ENCODE assay signal across 8 cellular contexts in genomic region chr9:84140535-84141101, GRCh38.
DNase-seq lines count a peak whose midpoint lies in the region; ATAC-seq and TF ChIP-seq lines count a peak whose summit lies in the region.

No MANE protein-coding gene starts in this region.

- H3K36me3 ChIP-seq in breast epithelium (no peaks in the 10 kb centered on the region), A673 (ENCODE audit: insufficient read depth, low read length, poor library complexity, severe bottlenecking) (no peaks in the 10 kb centered on the region)

- BruUV-seq in MCF 10A (replicated peaks; lab: Mats Ljungman, UMichigan) = no TSS peak
- no TSS peak for BruUV-seq in A673 (replicated peaks; lab: Mats Ljungman, UMichigan)

- H3K9me3 Mint-ChIP-seq in MCF 10A (ENCODE audit: unreplicated experiment) (no peaks in the 10 kb centered on the region), progenitor cell of endocrine pancreas (ENCODE audit: low read depth) (no peaks in the 10 kb centered on the region)

- DNase-seq in breast epithelium (ENCODE audit: low spot score in 2 of 2) (no peak), MCF 10A (ENCODE audit: unreplicated experiment) (no peak), head of caudate nucleus (peak in 35 of 42 donors; percentile 2 to 51 (median 19)), progenitor cell of endocrine pancreas (ENCODE audit: low spot score, unreplicated experiment) (peak; percentile 38), H4 (ENCODE audit: low spot score) (no peak), A673 (ENCODE audit: low spot score) (no peak)
- DNase-seq in activated CD8-positive, alpha-beta memory T cell treated with anti-CD3 and anti-CD28 coated beads, Interleukin-2, amount 50 U/mL, for 48 hours = peak; percentile 61

- CTCF ChIA-PET in MCF 10A (lab: Yijun Ruan, JAX) (interaction anchor here (2.5 to 6.9 kb wide), 2 partner anchors 32 to 120 kb away, joined by 7 to 48 read pairs; no protein-coding TSS in a partner anchor), A673 (lab: Charles Lee) (no interaction called here)

- H3K4me3 Mint-ChIP-seq in MCF 10A (ENCODE audit: unreplicated experiment) = no peak overlapping the region
- peak overlapping the region; percentile 72 for H3K4me3 Mint-ChIP-seq in progenitor cell of endocrine pancreas (ENCODE audit: low read depth)

- H3K36me3 Mint-ChIP-seq in MCF 10A (ENCODE audit: insufficient read depth, unreplicated experiment) = peaks cover 6% of the 10 kb centered on the region
- H3K36me3 Mint-ChIP-seq in progenitor cell of endocrine pancreas (ENCODE audit: insufficient read depth) = no peaks in the 10 kb centered on the region

- H3K9me3 ChIP-seq in breast epithelium (no peaks in the 10 kb centered on the region), A673 (ENCODE audit: low read depth, low read length, poor library complexity, severe bottlenecking) (no peaks in the 10 kb centered on the region)

- peaks cover 0 to 45% of the 10 kb centered on the region in 2 donors for H3K27me3 ChIP-seq in breast epithelium
- peaks cover 25% of the 10 kb centered on the region for H3K27me3 ChIP-seq in A673 (replicated peaks; ENCODE audit: insufficient read depth, low read depth, low read length, poor library complexity)

- no peak for ATAC-seq in HG03025 (IDR thresholded peaks at IDR 0.05; ENCODE audit: low FRiP score, unreplicated experiment)

- no peaks in the 10 kb centered on the region for H3K4me1 ChIP-seq in breast epithelium
- H3K4me1 ChIP-seq in A673 (ENCODE audit: insufficient read depth, low read length, poor library complexity, severe bottlenecking) = no peaks in the 10 kb centered on the region

- TF ChIP-seq CTCF in breast epithelium (IDR thresholded peaks at IDR 0.05) = no peak
- TF ChIP-seq CTCF in MCF 10A (IDR thresholded peaks at IDR 0.05; ENCODE audit: unreplicated experiment) = no peak
- no peak for TF ChIP-seq CTCF in progenitor cell of endocrine pancreas (IDR thresholded peaks at IDR 0.05; ENCODE audit: unreplicated experiment)
- TF ChIP-seq CTCF in A673 (conservative IDR thresholded peaks at IDR 0.05; ENCODE audit: low read depth, low read length) = no peak

- H3K27ac ChIP-seq in breast epithelium (no peak overlapping the region), A673 (ENCODE audit: low read depth, low read length, poor library complexity, severe bottlenecking) (no peak overlapping the region)

- intact Hi-C loops in breast epithelium (cut with DNase I; ENCODE audit: low total_unique reads) = no loop called here
- intact Hi-C loops in MCF 10A (cut with micrococcal nuclease) = no loop called here
- intact Hi-C loops in head of caudate nucleus (cut with DNase I) = no loop called here
- intact Hi-C loops in A673 (cut with micrococcal nuclease; ENCODE audit: unreplicated experiment) = no loop called here

- POLR2A ChIA-PET in MCF 10A (lab: Yijun Ruan, JAX) = interaction anchor here (1.1 to 6.3 kb wide), 4 partner anchors 41 to 210 kb away, joined by 3 to 130 read pairs (median 14); partner anchors contain the start of genes HNRNPK and RMI1
- POLR2A ChIA-PET in A673 (lab: Charles Lee; ENCODE audit: low non-redundant PET) = no interaction called here

- TF ChIP-seq POLR2A in breast epithelium (IDR thresholded peaks at IDR 0.05) = no peak

- H3K4me3 ChIP-seq in breast epithelium (peak overlapping the region; percentile 32 to 48 (median 40)), A673 (ENCODE audit: low read depth, low read length, poor library complexity, severe bottlenecking) (no peak overlapping the region)

- H3K27ac Mint-ChIP-seq in MCF 10A (ENCODE audit: low read depth, unreplicated experiment) (no peak overlapping the region), progenitor cell of endocrine pancreas (no peak overlapping the region)

- no peaks in the 10 kb centered on the region for H3K27me3 Mint-ChIP-seq in MCF 10A (ENCODE audit: insufficient read depth, unreplicated experiment)
- peaks cover 68% of the 10 kb centered on the region for H3K27me3 Mint-ChIP-seq in progenitor cell of endocrine pancreas

- H3K4me1 Mint-ChIP-seq in MCF 10A (ENCODE audit: insufficient read depth, unreplicated experiment) (peaks cover 28% of the 10 kb centered on the region), progenitor cell of endocrine pancreas (ENCODE audit: low read depth) (peaks cover 5% of the 10 kb centered on the region)

Comparison
In these comparisons a context has a peak if more than half of its experiments do, and no peak if none do; other contexts are left out.
1. DNase-seq: peak in activated CD8-positive, alpha-beta memory T cell treated with anti-CD3 and anti-CD28 coated beads, Interleukin-2, amount 50 U/mL, for 48 hours (single experiment), head of caudate nucleus (35 of 42) and progenitor cell of endocrine pancreas (single experiment); none in breast epithelium (0 of 2), MCF 10A (single experiment), H4 (single experiment) and A673 (single experiment).